Comparison of ENCODE assay signal across 1 cellular context in the genomic region with DNA sequence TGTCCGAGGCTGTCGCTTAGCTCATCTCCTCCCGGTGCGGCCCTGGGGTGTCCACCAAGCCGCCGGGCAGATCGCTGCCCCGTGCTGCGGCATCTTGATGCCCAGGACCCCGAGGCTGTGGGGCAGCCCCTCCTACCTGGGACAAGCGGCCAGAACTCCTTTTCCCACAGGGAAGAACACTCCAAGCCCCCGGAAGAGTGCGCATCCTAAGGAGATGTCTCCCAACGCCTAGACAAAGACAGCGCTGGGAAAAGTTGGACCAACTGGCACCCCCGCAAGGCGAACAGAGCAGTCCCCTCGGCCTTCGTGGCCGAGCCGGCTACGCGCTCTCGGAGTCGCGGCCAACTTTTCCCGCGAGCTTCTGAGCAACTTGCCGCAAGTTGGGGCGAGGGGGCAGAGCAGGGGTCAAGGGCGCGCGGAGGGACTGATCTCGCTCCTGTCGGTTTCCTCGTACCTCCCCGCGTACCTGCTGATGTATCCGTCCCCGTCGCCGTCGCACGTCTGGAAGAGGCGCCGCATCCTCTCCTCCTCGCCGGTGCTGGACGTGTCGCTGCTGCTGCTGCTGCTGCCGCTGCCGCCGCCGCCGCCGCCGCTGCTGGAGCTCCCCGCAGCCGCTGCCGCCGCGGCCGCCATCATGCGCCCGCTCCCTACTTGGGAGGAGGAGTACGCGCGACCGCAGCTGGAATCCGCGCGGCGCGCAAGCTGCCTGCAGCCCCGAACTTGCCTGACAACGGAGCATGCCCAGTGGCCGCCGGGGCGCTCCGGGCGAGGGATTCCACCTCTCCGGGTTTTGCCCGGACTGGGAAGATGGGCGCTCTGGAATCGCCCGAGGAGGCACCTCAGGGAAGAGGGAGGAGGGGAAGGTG.
TF ChIP-seq lines count a peak whose summit lies in the region.

A gene (minus strand): TSS at position 675 of the 866 bp plus-strand sequence.

TF ChIP-seq in HEK293, 187 proteins besides CTCF, POLR2A, EP300 and RAD21 (continued from another document and continues in another):
- TF ChIP-seq, protein P1, sequence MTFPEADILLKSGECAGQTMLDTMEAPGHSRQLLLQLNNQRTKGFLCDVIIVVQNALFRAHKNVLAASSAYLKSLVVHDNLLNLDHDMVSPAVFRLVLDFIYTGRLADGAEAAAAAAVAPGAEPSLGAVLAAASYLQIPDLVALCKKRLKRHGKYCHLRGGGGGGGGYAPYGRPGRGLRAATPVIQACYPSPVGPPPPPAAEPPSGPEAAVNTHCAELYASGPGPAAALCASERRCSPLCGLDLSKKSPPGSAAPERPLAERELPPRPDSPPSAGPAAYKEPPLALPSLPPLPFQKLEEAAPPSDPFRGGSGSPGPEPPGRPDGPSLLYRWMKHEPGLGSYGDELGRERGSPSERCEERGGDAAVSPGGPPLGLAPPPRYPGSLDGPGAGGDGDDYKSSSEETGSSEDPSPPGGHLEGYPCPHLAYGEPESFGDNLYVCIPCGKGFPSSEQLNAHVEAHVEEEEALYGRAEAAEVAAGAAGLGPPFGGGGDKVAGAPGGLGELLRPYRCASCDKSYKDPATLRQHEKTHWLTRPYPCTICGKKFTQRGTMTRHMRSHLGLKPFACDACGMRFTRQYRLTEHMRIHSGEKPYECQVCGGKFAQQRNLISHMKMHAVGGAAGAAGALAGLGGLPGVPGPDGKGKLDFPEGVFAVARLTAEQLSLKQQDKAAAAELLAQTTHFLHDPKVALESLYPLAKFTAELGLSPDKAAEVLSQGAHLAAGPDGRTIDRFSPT (tag by site-specific recombination; IDR thresholded peaks at IDR 0.05), result peak; percentile 76; the same call in 1 of the 2 replicates
- TF ChIP-seq ZXDB (tag by site-specific recombination; IDR thresholded peaks at IDR 0.05) (peak; percentile 88), ZNF530 (tag by site-specific recombination; IDR thresholded peaks at IDR 0.05; ENCODE audit: low read depth) (no peak), ZNF416 (tag by site-specific recombination; IDR thresholded peaks at IDR 0.05) (no peak), PRDM1 (tag by site-specific recombination; IDR thresholded peaks at IDR 0.05) (no peak), KLF8 (tag by site-specific recombination; IDR thresholded peaks at IDR 0.05) (peak; percentile 83), ZBTB7A (tag by site-specific recombination; IDR thresholded peaks at IDR 0.05; ENCODE audit: low read depth) (no peak; the same call in 1 of the 2 replicates), ZNF548 (tag by site-specific recombination; IDR thresholded peaks at IDR 0.05) (no peak), MEIS1 (CRISPR knock-in tag; IDR thresholded peaks at IDR 0.05; ENCODE audit: borderline replicate concordance) (0 out of 2 replicates have a peak, but pooled peaks have one; percentile 38), OSR2 (tag by site-specific recombination; IDR thresholded peaks at IDR 0.05) (no peak; the same call in 1 of the 2 replicates), ZNF214 (tag by site-specific recombination; IDR thresholded peaks at IDR 0.05; ENCODE audit: borderline replicate concordance) (no peak), ZNF274 (IDR thresholded peaks at IDR 0.05; ENCODE audit: low read length) (no peak), ZNF274 (tag by site-specific recombination; IDR thresholded peaks at IDR 0.05; ENCODE audit: borderline replicate concordance) (no peak), SCRT1 (tag by site-specific recombination; IDR thresholded peaks at IDR 0.05; ENCODE audit: borderline replicate concordance) (no peak), ZNF558 (tag by site-specific recombination; IDR thresholded peaks at IDR 0.05) (no peak), ZNF792 (tag by site-specific recombination; IDR thresholded peaks at IDR 0.05) (no peak), SETDB1 (IDR thresholded peaks at IDR 0.05; ENCODE audit: insufficient read length, low read length) (no peak), ZNF48 (tag by site-specific recombination; IDR thresholded peaks at IDR 0.05) (no peak), ZNF830 (tag by site-specific recombination; IDR thresholded peaks at IDR 0.05; ENCODE audit: low read depth) (no peak), KLF9 (tag by site-specific recombination; IDR thresholded peaks at IDR 0.05; ENCODE audit: low read depth) (peak; percentile 53; the same call in 1 of the 2 replicates), ZNF623 (tag by site-specific recombination; IDR thresholded peaks at IDR 0.05) (no peak; the same call in 1 of the 2 replicates), SP3 (tag by site-specific recombination; IDR thresholded peaks at IDR 0.05) (peak; percentile 34; the same call in 1 of the 2 replicates), ZNF335 (tag by site-specific recombination; conservative IDR thresholded peaks at IDR 0.05) (peak; percentile 90), ZNF239 (tag by site-specific recombination; IDR thresholded peaks at IDR 0.05) (no peak), TRIM28 (IDR thresholded peaks at IDR 0.05; ENCODE audit: borderline replicate concordance, low read length) (no peak), GLIS2 (tag by site-specific recombination; IDR thresholded peaks at IDR 0.05) (peak; percentile 85), GFI1B (tag by site-specific recombination; IDR thresholded peaks at IDR 0.05) (no peak), ZBTB17 (tag by site-specific recombination; IDR thresholded peaks at IDR 0.05) (peak; percentile 98), ZNF10 (tag by site-specific recombination; IDR thresholded peaks at IDR 0.05) (peak; percentile 50; the same call in 1 of the 2 replicates), ZNF571 (tag by site-specific recombination; IDR thresholded peaks at IDR 0.05) (no peak), ZBTB20 (tag by site-specific recombination; IDR thresholded peaks at IDR 0.05) (peak; percentile 92), ZNF223 (tag by site-specific recombination; IDR thresholded peaks at IDR 0.05) (no peak), ZNF544 (tag by site-specific recombination; IDR thresholded peaks at IDR 0.05) (no peak), ZEB2 (tag by site-specific recombination; IDR thresholded peaks at IDR 0.05) (peak; percentile 79), ZNF654 (tag by site-specific recombination; IDR thresholded peaks at IDR 0.05; ENCODE audit: low read depth) (no peak), EGR2 (tag by site-specific recombination; IDR thresholded peaks at IDR 0.05; ENCODE audit: low read depth) (no peak)
- TF ChIP-seq, protein P2, sequence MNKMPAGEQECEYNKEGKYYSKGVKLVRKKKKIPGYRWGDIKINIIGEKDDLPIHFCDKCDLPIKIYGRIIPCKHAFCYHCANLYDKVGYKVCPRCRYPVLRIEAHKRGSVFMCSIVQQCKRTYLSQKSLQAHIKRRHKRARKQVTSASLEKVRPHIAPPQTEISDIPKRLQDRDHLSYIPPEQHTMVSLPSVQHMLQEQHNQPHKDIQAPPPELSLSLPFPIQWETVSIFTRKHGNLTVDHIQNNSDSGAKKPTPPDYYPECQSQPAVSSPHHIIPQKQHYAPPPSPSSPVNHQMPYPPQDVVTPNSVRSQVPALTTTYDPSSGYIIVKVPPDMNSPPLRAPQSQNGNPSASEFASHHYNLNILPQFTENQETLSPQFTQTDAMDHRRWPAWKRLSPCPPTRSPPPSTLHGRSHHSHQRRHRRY (tag by site-specific recombination; IDR thresholded peaks at IDR 0.05), result no peak
- TF ChIP-seq, protein P3, sequence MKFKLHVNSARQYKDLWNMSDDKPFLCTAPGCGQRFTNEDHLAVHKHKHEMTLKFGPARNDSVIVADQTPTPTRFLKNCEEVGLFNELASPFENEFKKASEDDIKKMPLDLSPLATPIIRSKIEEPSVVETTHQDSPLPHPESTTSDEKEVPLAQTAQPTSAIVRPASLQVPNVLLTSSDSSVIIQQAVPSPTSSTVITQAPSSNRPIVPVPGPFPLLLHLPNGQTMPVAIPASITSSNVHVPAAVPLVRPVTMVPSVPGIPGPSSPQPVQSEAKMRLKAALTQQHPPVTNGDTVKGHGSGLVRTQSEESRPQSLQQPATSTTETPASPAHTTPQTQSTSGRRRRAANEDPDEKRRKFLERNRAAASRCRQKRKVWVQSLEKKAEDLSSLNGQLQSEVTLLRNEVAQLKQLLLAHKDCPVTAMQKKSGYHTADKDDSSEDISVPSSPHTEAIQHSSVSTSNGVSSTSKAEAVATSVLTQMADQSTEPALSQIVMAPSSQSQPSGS (tag by site-specific recombination; IDR thresholded peaks at IDR 0.05; ENCODE audit: low read depth), result no peak
- TF ChIP-seq, protein P4, sequence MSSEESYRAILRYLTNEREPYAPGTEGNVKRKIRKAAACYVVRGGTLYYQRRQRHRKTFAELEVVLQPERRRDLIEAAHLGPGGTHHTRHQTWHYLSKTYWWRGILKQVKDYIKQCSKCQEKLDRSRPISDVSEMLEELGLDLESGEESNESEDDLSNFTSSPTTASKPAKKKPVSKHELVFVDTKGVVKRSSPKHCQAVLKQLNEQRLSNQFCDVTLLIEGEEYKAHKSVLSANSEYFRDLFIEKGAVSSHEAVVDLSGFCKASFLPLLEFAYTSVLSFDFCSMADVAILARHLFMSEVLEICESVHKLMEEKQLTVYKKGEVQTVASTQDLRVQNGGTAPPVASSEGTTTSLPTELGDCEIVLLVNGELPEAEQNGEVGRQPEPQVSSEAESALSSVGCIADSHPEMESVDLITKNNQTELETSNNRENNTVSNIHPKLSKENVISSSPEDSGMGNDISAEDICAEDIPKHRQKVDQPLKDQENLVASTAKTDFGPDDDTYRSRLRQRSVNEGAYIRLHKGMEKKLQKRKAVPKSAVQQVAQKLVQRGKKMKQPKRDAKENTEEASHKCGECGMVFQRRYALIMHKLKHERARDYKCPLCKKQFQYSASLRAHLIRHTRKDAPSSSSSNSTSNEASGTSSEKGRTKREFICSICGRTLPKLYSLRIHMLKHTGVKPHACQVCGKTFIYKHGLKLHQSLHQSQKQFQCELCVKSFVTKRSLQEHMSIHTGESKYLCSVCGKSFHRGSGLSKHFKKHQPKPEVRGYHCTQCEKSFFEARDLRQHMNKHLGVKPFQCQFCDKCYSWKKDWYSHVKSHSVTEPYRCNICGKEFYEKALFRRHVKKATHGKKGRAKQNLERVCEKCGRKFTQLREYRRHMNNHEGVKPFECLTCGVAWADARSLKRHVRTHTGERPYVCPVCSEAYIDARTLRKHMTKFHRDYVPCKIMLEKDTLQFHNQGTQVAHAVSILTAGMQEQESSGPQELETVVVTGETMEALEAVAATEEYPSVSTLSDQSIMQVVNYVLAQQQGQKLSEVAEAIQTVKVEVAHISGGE (tag by site-specific recombination; conservative IDR thresholded peaks at IDR 0.05; ENCODE audit: low read depth), result no peak
- TF ChIP-seq, protein P5, sequence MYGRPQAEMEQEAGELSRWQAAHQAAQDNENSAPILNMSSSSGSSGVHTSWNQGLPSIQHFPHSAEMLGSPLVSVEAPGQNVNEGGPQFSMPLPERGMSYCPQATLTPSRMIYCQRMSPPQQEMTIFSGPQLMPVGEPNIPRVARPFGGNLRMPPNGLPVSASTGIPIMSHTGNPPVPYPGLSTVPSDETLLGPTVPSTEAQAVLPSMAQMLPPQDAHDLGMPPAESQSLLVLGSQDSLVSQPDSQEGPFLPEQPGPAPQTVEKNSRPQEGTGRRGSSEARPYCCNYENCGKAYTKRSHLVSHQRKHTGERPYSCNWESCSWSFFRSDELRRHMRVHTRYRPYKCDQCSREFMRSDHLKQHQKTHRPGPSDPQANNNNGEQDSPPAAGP (tag by site-specific recombination; IDR thresholded peaks at IDR 0.05), result peak; percentile 90
- TF ChIP-seq, protein P6, sequence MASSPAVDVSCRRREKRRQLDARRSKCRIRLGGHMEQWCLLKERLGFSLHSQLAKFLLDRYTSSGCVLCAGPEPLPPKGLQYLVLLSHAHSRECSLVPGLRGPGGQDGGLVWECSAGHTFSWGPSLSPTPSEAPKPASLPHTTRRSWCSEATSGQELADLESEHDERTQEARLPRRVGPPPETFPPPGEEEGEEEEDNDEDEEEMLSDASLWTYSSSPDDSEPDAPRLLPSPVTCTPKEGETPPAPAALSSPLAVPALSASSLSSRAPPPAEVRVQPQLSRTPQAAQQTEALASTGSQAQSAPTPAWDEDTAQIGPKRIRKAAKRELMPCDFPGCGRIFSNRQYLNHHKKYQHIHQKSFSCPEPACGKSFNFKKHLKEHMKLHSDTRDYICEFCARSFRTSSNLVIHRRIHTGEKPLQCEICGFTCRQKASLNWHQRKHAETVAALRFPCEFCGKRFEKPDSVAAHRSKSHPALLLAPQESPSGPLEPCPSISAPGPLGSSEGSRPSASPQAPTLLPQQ (tag by site-specific recombination; IDR thresholded peaks at IDR 0.05), result peak; percentile 71
- TF ChIP-seq, protein P7, sequence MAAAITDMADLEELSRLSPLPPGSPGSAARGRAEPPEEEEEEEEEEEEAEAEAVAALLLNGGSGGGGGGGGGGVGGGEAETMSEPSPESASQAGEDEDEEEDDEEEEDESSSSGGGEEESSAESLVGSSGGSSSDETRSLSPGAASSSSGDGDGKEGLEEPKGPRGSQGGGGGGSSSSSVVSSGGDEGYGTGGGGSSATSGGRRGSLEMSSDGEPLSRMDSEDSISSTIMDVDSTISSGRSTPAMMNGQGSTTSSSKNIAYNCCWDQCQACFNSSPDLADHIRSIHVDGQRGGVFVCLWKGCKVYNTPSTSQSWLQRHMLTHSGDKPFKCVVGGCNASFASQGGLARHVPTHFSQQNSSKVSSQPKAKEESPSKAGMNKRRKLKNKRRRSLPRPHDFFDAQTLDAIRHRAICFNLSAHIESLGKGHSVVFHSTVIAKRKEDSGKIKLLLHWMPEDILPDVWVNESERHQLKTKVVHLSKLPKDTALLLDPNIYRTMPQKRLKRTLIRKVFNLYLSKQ (tag by site-specific recombination; IDR thresholded peaks at IDR 0.05; ENCODE audit: borderline replicate concordance), result no peak
- TF ChIP-seq, protein P8, sequence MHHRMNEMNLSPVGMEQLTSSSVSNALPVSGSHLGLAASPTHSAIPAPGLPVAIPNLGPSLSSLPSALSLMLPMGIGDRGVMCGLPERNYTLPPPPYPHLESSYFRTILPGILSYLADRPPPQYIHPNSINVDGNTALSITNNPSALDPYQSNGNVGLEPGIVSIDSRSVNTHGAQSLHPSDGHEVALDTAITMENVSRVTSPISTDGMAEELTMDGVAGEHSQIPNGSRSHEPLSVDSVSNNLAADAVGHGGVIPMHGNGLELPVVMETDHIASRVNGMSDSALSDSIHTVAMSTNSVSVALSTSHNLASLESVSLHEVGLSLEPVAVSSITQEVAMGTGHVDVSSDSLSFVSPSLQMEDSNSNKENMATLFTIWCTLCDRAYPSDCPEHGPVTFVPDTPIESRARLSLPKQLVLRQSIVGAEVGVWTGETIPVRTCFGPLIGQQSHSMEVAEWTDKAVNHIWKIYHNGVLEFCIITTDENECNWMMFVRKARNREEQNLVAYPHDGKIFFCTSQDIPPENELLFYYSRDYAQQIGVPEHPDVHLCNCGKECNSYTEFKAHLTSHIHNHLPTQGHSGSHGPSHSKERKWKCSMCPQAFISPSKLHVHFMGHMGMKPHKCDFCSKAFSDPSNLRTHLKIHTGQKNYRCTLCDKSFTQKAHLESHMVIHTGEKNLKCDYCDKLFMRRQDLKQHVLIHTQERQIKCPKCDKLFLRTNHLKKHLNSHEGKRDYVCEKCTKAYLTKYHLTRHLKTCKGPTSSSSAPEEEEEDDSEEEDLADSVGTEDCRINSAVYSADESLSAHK (tag by site-specific recombination; IDR thresholded peaks at IDR 0.05), result no peak
- TF ChIP-seq, protein P9, sequence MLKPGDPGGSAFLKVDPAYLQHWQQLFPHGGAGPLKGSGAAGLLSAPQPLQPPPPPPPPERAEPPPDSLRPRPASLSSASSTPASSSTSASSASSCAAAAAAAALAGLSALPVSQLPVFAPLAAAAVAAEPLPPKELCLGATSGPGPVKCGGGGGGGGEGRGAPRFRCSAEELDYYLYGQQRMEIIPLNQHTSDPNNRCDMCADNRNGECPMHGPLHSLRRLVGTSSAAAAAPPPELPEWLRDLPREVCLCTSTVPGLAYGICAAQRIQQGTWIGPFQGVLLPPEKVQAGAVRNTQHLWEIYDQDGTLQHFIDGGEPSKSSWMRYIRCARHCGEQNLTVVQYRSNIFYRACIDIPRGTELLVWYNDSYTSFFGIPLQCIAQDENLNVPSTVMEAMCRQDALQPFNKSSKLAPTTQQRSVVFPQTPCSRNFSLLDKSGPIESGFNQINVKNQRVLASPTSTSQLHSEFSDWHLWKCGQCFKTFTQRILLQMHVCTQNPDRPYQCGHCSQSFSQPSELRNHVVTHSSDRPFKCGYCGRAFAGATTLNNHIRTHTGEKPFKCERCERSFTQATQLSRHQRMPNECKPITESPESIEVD (tag by site-specific recombination; IDR thresholded peaks at IDR 0.05), result 0 out of 2 replicates have a peak, but pooled peaks have one; percentile 10
